Comparison of ENCODE assay signal across 4 cellular contexts in the genomic region with DNA sequence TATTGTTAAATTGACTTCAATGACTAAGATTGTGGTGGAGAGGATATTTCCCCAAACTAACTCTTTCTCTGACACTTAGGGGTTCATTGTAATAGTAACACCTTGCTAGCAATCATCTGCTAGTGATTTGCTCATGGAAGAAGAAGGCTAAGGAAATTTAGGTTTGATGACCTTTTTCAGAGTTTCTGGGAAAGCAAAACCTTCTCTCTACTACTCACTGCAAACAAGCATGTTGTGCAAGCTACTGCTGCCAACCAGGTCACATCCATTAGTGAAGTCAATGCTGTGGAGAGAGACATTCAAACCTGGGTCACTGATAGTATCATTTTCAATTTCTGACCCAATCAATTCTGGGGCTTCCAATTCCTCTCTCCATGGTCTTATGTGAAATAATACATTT. TPM values are rescaled to one million over a fixed set of nuclear protein-coding genes. Genes with fewer than 3 reads are reported as not detected.
"Had no signal": no experiment of that assay in that cellular context is flagged by ENCODE, and none has a peak within 500 bp of the region (broad histone marks: within the 10 kb centered on the region; RNA-seq: fewer than 3 reads in every experiment).

No MANE protein-coding gene starts in this region.

RNA-seq across cellular contexts. Expression of a gene that starts 14.6 kb away (rescaled TPM):
- total RNA-seq: GM23248, H4, HFFc6, HT1080 had no signal
